Comparison of ENCODE assay signal across 1 cellular context in genomic region chr9:128818099-128818838, GRCh38.
TF ChIP-seq lines count a peak whose summit lies in the region.

Gene ENDOG (plus strand): TSS chr9:128818500. CDS start chr9:128818685, 185 bp downstream.

TF ChIP-seq in K562, 482 proteins besides CTCF, POLR2A, EP300 and RAD21 (continued from another document and continues in another):
- TF ChIP-seq ARID4B (CRISPR knock-in tag; IDR thresholded peaks at IDR 0.05) = 0 out of 2 replicates have a peak, but pooled peaks have one; percentile 24
- TF ChIP-seq, protein P1, sequence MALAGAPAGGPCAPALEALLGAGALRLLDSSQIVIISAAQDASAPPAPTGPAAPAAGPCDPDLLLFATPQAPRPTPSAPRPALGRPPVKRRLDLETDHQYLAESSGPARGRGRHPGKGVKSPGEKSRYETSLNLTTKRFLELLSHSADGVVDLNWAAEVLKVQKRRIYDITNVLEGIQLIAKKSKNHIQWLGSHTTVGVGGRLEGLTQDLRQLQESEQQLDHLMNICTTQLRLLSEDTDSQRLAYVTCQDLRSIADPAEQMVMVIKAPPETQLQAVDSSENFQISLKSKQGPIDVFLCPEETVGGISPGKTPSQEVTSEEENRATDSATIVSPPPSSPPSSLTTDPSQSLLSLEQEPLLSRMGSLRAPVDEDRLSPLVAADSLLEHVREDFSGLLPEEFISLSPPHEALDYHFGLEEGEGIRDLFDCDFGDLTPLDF (CRISPR knock-in tag; IDR thresholded peaks at IDR 0.05) = peak; percentile 57; the same call in 1 of the 2 replicates
- TF ChIP-seq TBP (optimal IDR thresholded peaks at IDR 0.05; ENCODE audit: low read depth, low read length) = peak; percentile 98
- no peak for TF ChIP-seq ZNF699 (CRISPR knock-in tag; IDR thresholded peaks at IDR 0.05; ENCODE audit: insufficient replicate concordance)
- TF ChIP-seq KLF1 (tag; IDR thresholded peaks at IDR 0.05) = peak; percentile 68; the same call in 1 of the 2 replicates
- TF ChIP-seq ARNT (IDR thresholded peaks at IDR 0.05) = peak; percentile 15 to 59; a peak in 1 of 4 replicates
- peak; percentile 13; the same call in 1 of the 2 replicates for TF ChIP-seq RAD51 (IDR thresholded peaks at IDR 0.05; ENCODE audit: borderline replicate concordance, low read depth)
- TF ChIP-seq SMAD4 (CRISPR knock-in tag; conservative IDR thresholded peaks at IDR 0.05) = peak; percentile 56; the same call in 1 of the 2 replicates
- TF ChIP-seq, protein P2, sequence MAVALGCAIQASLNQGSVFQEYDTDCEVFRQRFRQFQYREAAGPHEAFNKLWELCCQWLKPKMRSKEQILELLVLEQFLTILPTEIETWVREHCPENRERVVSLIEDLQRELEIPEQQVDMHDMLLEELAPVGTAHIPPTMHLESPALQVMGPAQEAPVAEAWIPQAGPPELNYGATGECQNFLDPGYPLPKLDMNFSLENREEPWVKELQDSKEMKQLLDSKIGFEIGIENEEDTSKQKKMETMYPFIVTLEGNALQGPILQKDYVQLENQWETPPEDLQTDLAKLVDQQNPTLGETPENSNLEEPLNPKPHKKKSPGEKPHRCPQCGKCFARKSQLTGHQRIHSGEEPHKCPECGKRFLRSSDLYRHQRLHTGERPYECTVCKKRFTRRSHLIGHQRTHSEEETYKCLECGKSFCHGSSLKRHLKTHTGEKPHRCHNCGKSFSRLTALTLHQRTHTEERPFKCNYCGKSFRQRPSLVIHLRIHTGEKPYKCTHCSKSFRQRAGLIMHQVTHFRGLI (CRISPR knock-in tag; IDR thresholded peaks at IDR 0.05) = peak; percentile 85; the same call in 1 of the 2 replicates
- TF ChIP-seq RCOR1 (IDR thresholded peaks at IDR 0.05; ENCODE audit: borderline replicate concordance in 1 of 2, low read depth in 2 of 2, low read length in 2 of 2) = peak in 1 of 2 experiments; percentile 63; a peak in 1 of 4 replicates
- peak; percentile 35; the same call in 1 of the 2 replicates for TF ChIP-seq NCOA6 (IDR thresholded peaks at IDR 0.05)
- peak in 1 of 2 experiments; percentile 45; a peak in 1 of 4 replicates for TF ChIP-seq FOXK2 (conservative IDR thresholded peaks at IDR 0.05 in 1 of 2, IDR thresholded peaks at IDR 0.05 in 1 of 2; ENCODE audit: low read depth in 2 of 2)
- TF ChIP-seq ZBTB43 (CRISPR knock-in tag; IDR thresholded peaks at IDR 0.05) = no peak
- TF ChIP-seq ELF1 (tag; IDR thresholded peaks at IDR 0.05) = no peak
- TF ChIP-seq ZNF133 (CRISPR knock-in tag; IDR thresholded peaks at IDR 0.05) = no peak
- peak; percentile 52 for TF ChIP-seq MYC (IDR thresholded peaks at IDR 0.05; ENCODE audit: low read depth, low read length)
- TF ChIP-seq MYC (CRISPR knock-in tag; IDR thresholded peaks at IDR 0.05; ENCODE audit: borderline replicate concordance, low read depth) = no peak
- peak; percentile 26; the same call in 1 of the 2 replicates for TF ChIP-seq VEZF1 (CRISPR knock-in tag; IDR thresholded peaks at IDR 0.05)
- no peak for TF ChIP-seq ELK3 (CRISPR knock-in tag; IDR thresholded peaks at IDR 0.05)
- no peak for TF ChIP-seq GABPB2 (CRISPR knock-in tag; conservative IDR thresholded peaks at IDR 0.05)
- TF ChIP-seq MEF2D (tag; conservative IDR thresholded peaks at IDR 0.05; ENCODE audit: low read depth) = no peak
- 0 out of 2 replicates have a peak, but pooled peaks have one; percentile 43 for TF ChIP-seq NBN (IDR thresholded peaks at IDR 0.05; ENCODE audit: low read depth)
- peak; percentile 83 for TF ChIP-seq SNIP1 (IDR thresholded peaks at IDR 0.05; ENCODE audit: low read depth)
- TF ChIP-seq MNT (conservative IDR thresholded peaks at IDR 0.05) = peak; percentile 68 to 80
- TF ChIP-seq KDM2B (CRISPR knock-in tag; IDR thresholded peaks at IDR 0.05) = no peak
- peak; percentile 80; the same call in 1 of the 2 replicates for TF ChIP-seq THAP12 (CRISPR knock-in tag; IDR thresholded peaks at IDR 0.05)
